1 cellular context compared by ENCODE assay signal in the genomic region with DNA sequence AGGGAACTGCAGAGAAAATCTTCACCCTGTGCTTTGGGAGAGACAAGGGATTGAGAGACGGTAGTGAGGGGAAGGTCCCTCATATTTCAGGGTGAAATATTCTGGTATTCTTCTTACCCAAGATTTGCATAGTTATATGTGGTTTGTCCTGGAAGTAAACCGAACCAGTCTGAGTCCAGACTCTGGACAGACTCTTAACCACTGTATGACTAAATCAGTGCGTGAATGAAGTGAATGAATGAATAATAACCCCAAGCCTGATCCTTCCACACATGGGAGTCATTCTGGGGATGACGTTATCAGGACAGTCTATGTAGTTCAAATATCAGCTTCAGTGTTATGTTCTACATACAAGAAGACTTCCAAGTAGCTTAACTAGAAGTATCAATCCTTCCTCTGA.
TF ChIP-seq lines count a peak whose summit lies in the region.

No MANE protein-coding gene starts in this region.

TF ChIP-seq in HepG2, 621 proteins besides CTCF, POLR2A, EP300 and RAD21:
- TF ChIP-seq, protein P1, sequence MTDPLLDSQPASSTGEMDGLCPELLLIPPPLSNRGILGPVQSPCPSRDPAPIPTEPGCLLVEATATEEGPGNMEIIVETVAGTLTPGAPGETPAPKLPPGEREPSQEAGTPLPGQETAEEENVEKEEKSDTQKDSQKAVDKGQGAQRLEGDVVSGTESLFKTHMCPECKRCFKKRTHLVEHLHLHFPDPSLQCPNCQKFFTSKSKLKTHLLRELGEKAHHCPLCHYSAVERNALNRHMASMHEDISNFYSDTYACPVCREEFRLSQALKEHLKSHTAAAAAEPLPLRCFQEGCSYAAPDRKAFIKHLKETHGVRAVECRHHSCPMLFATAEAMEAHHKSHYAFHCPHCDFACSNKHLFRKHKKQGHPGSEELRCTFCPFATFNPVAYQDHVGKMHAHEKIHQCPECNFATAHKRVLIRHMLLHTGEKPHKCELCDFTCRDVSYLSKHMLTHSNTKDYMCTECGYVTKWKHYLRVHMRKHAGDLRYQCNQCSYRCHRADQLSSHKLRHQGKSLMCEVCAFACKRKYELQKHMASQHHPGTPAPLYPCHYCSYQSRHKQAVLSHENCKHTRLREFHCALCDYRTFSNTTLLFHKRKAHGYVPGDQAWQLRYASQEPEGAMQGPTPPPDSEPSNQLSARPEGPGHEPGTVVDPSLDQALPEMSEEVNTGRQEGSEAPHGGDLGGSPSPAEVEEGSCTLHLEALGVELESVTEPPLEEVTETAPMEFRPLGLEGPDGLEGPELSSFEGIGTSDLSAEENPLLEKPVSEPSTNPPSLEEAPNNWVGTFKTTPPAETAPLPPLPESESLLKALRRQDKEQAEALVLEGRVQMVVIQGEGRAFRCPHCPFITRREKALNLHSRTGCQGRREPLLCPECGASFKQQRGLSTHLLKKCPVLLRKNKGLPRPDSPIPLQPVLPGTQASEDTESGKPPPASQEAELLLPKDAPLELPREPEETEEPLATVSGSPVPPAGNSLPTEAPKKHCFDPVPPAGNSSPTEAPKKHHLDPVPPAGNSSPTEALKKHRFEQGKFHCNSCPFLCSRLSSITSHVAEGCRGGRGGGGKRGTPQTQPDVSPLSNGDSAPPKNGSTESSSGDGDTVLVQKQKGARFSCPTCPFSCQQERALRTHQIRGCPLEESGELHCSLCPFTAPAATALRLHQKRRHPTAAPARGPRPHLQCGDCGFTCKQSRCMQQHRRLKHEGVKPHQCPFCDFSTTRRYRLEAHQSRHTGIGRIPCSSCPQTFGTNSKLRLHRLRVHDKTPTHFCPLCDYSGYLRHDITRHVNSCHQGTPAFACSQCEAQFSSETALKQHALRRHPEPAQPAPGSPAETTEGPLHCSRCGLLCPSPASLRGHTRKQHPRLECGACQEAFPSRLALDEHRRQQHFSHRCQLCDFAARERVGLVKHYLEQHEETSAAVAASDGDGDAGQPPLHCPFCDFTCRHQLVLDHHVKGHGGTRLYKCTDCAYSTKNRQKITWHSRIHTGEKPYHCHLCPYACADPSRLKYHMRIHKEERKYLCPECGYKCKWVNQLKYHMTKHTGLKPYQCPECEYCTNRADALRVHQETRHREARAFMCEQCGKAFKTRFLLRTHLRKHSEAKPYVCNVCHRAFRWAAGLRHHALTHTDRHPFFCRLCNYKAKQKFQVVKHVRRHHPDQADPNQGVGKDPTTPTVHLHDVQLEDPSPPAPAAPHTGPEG (CRISPR knock-in tag; IDR thresholded peaks at IDR 0.05): no peak
- TF ChIP-seq ZNF3 (CRISPR knock-in tag; IDR thresholded peaks at IDR 0.05) (no peak), HOXA9 (CRISPR knock-in tag; IDR thresholded peaks at IDR 0.05; ENCODE audit: borderline replicate concordance) (no peak), MTF1 (CRISPR knock-in tag; IDR thresholded peaks at IDR 0.05) (no peak), CBX5 (CRISPR knock-in tag; IDR thresholded peaks at IDR 0.05; ENCODE audit: borderline replicate concordance) (no peak), ZNF768 (CRISPR knock-in tag; IDR thresholded peaks at IDR 0.05) (no peak), KLF13 (CRISPR knock-in tag; IDR thresholded peaks at IDR 0.05) (no peak), ZNF788 (CRISPR knock-in tag; IDR thresholded peaks at IDR 0.05; ENCODE audit: borderline replicate concordance) (no peak), ATF7-NPFF (CRISPR knock-in tag; IDR thresholded peaks at IDR 0.05; ENCODE audit: low read depth) (no peak)
- TF ChIP-seq, protein P2, sequence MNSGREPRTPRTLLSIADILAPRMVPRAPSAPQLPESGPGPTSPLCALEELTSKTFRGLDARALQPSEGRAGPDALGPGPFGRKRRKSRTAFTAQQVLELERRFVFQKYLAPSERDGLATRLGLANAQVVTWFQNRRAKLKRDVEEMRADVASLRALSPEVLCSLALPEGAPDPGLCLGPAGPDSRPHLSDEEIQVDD (CRISPR knock-in tag; IDR thresholded peaks at IDR 0.05; ENCODE audit: borderline replicate concordance): no peak
- TF ChIP-seq, protein P3, sequence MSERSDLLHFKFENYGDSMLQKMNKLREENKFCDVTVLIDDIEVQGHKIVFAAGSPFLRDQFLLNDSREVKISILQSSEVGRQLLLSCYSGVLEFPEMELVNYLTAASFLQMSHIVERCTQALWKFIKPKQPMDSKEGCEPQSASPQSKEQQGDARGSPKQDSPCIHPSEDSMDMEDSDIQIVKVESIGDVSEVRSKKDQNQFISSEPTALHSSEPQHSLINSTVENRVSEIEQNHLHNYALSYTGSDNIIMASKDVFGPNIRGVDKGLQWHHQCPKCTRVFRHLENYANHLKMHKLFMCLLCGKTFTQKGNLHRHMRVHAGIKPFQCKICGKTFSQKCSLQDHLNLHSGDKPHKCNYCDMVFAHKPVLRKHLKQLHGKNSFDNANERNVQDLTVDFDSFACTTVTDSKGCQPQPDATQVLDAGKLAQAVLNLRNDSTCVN (CRISPR knock-in tag; IDR thresholded peaks at IDR 0.05; ENCODE audit: borderline replicate concordance): no peak
- TF ChIP-seq, protein P4, sequence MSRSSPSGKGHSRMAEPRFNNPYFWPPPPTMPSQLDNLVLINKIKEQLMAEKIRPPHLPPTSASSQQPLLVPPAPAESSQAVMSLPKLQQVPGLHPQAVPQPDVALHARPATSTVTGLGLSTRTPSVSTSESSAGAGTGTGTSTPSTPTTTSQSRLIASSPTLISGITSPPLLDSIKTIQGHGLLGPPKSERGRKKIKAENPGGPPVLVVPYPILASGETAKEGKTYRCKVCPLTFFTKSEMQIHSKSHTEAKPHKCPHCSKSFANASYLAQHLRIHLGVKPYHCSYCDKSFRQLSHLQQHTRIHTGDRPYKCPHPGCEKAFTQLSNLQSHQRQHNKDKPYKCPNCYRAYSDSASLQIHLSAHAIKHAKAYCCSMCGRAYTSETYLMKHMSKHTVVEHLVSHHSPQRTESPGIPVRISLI (CRISPR knock-in tag; IDR thresholded peaks at IDR 0.05; ENCODE audit: borderline replicate concordance): no peak
- TF ChIP-seq, protein P5, sequence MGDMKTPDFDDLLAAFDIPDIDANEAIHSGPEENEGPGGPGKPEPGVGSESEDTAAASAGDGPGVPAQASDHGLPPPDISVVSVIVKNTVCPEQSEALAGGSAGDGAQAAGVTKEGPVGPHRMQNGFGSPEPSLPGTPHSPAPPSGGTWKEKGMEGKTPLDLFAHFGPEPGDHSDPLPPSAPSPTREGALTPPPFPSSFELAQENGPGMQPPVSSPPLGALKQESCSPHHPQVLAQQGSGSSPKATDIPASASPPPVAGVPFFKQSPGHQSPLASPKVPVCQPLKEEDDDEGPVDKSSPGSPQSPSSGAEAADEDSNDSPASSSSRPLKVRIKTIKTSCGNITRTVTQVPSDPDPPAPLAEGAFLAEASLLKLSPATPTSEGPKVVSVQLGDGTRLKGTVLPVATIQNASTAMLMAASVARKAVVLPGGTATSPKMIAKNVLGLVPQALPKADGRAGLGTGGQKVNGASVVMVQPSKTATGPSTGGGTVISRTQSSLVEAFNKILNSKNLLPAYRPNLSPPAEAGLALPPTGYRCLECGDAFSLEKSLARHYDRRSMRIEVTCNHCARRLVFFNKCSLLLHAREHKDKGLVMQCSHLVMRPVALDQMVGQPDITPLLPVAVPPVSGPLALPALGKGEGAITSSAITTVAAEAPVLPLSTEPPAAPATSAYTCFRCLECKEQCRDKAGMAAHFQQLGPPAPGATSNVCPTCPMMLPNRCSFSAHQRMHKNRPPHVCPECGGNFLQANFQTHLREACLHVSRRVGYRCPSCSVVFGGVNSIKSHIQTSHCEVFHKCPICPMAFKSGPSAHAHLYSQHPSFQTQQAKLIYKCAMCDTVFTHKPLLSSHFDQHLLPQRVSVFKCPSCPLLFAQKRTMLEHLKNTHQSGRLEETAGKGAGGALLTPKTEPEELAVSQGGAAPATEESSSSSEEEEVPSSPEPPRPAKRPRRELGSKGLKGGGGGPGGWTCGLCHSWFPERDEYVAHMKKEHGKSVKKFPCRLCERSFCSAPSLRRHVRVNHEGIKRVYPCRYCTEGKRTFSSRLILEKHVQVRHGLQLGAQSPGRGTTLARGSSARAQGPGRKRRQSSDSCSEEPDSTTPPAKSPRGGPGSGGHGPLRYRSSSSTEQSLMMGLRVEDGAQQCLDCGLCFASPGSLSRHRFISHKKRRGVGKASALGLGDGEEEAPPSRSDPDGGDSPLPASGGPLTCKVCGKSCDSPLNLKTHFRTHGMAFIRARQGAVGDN (CRISPR knock-in tag; IDR thresholded peaks at IDR 0.05): no peak
